In the genomic region with DNA sequence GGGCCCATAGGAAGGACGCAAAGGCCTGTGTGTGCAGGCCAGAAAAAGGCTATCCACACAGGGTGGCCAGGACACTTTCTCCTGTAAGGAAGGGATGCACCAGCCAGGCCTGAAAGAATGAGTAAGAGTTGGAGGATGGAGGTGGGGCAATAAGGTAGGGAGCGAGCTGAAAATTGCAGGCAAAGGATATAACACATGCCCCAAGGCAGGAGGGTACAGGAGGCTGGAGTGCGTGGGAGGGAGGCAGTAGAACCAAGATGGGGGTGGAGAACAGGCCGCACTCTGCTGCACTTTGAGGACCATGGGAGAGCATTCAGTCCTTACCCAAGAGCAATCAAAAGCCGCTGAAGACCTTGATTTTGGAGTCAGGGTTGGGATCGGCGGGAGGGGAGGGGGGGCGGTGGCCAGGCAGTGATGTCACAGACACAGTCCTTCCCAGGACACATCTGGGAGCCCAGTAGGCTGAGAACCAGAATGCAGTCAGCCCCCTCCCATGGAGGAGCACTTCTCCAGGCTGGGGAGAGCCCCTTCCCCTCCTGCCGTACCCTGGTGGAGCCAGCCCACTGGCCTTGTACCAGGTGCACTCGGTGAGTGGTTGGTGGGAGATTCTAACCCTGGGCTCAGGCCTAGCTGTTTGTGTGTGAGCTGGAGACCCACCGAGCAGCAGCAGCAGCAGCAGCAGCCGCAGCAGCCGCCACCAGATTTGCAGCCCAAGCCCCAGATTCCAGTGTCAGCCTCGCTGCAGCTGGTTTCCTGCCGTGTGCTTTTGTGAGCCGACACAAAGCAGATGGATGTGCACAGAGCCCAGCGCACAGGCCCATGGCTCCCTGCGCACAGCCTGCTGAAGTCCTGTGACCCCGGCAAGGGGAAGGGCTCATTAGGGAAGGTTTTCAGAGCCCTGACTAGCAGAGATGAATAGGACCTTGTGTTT, we compare ENCODE assay signal across 13 cellular contexts. TPM values are rescaled to one million over a fixed set of nuclear protein-coding genes. Genes with fewer than 3 reads are reported as not detected.
DNase-seq lines count a peak whose midpoint lies in the region; ATAC-seq and TF ChIP-seq lines count a peak whose summit lies in the region.
"Had no signal": no experiment of that assay in that cellular context is flagged by ENCODE, and none has a peak within 500 bp of the region (broad histone marks: within the 10 kb centered on the region; RNA-seq: fewer than 3 reads in every experiment).

No MANE protein-coding gene starts in this region.

- H3K4me3 ChIP-seq in BE2C (ENCODE audit: low read depth, low read length): no peak overlapping the region
- H3K4me3 ChIP-seq in colonic mucosa: no peak overlapping the region
- H3K4me3 ChIP-seq: GM23248 had no signal

- no peaks in the 10 kb centered on the region for H3K9me3 ChIP-seq in BE2C
- H3K9me3 ChIP-seq in colonic mucosa: no peaks in the 10 kb centered on the region

- no peak for TF ChIP-seq CTCF in BE2C (IDR thresholded peaks at IDR 0.05; ENCODE audit: low read depth, low read length)
- no peak for TF ChIP-seq CTCF in colonic mucosa (IDR thresholded peaks at IDR 0.05)

- H3K27ac ChIP-seq in colonic mucosa: peak overlapping the region; percentile 81
- H3K27ac ChIP-seq: GM23248 had no signal

- in situ Hi-C loops in G401 (cut with HindIII; ENCODE audit: low sequenced_read_pairs): loop anchor here (5.0 kb wide), 1 partner anchor 63 kb away; no protein-coding TSS in a partner anchor

- peak overlapping the region; percentile 37 to 74 for H3K9ac ChIP-seq in colonic mucosa (ENCODE audit: low read depth in 2 of 2, low read length in 2 of 2)
- H3K9ac ChIP-seq: GM23248 had no signal

- H3K27me3 ChIP-seq in BE2C (no peaks in the 10 kb centered on the region), colonic mucosa (no peaks in the 10 kb centered on the region)

- H3K4me1 ChIP-seq in BE2C (peaks cover 35% of the 10 kb centered on the region), colonic mucosa (peaks cover 19% of the 10 kb centered on the region)

- DNase-seq in BE2C (peak; percentile 59), M059J (ENCODE audit: low read depth) (peak; percentile 49), colonic mucosa (no peak), middle frontal gyrus (ENCODE audit: extremely low spot score, low spot score) (peak; percentile 13), G401 (ENCODE audit: low spot score) (no peak), NCI-H748 treated with DMSO at 0.1 percent for 48 hours (lab: John Stamatoyannopoulos, UW) (no peak)
- DNase-seq: activated CD8-positive, alpha-beta memory T cell treated with anti-CD3 and anti-CD28 coated beads, Interleukin-2, amount 50 U/mL, for 48 hours; CD4-positive, CD25-positive, alpha-beta regulatory T cell; NCI-H2029; T-helper 2 cell had no signal

- ATAC-seq in HG02884 (IDR thresholded peaks at IDR 0.05; ENCODE audit: unreplicated experiment): no peak
- no peak for ATAC-seq in GM21381 (IDR thresholded peaks at IDR 0.05; ENCODE audit: unreplicated experiment)

- intact Hi-C loops in colonic mucosa (cut with DNase I): no loop called here

- H3K36me3 ChIP-seq in BE2C (peaks cover 29% of the 10 kb centered on the region), colonic mucosa (no peaks in the 10 kb centered on the region)

RNA-seq across cellular contexts. Expression of gene ANKRD40, which starts 17.5 kb away (rescaled TPM):
- 32.3 TPM for polyA plus RNA-seq in BE2C (2012; ENCODE audit: insufficient read depth, insufficient read length, low read depth)
- total RNA-seq in M059J (2014; rRNA removed; shearing (Covaris generic)): 28.8 and 41.2 TPM in 2 replicates
- total RNA-seq in colonic mucosa: 10 to 100 TPM; 20.1 to 25.1 TPM
- 32.1 and 49.0 TPM in 2 replicates for total RNA-seq in G401 (2014; rRNA removed; shearing (Covaris generic))

RNA-seq across cellular contexts. Expression of gene LUC7L3, which starts 29.2 kb away (rescaled TPM):
- 137 TPM for polyA plus RNA-seq in BE2C (2012; ENCODE audit: insufficient read depth, insufficient read length, low read depth)
- 8.0 and 24.0 TPM in 2 replicates for total RNA-seq in M059J (2014; rRNA removed; shearing (Covaris generic))
- total RNA-seq in colonic mucosa: 10 to 100 TPM; 73.0 to 88.3 TPM
- total RNA-seq in G401 (2014; rRNA removed; shearing (Covaris generic)): 15.0 and 26.3 TPM in 2 replicates

RNA-seq across cellular contexts. Expression of gene ABCC3, which starts 55.5 kb away (rescaled TPM):
- polyA plus RNA-seq in BE2C (2012; ENCODE audit: insufficient read depth, insufficient read length, low read depth): 2.9 TPM
- total RNA-seq in M059J (2014; rRNA removed; shearing (Covaris generic)): 9.3 and 13.3 TPM in 2 replicates
- total RNA-seq in colonic mucosa: 100 to 1,000 TPM; 187 to 226 TPM
- not detected in 2 replicates for total RNA-seq in G401 (2014; rRNA removed; shearing (Covaris generic))

Comparison
In these comparisons a context has a peak if more than half of its experiments do, and no peak if none do; other contexts are left out.
1. DNase-seq: peak in BE2C (single experiment), M059J (single experiment) and middle frontal gyrus (single experiment); none in colonic mucosa (single experiment), G401 (single experiment) and NCI-H748 treated with DMSO at 0.1 percent for 48 hours (single experiment).
2. RNA of gene ABCC3, which starts 55.5 kb away (total RNA-seq): 187 to 226 TPM in colonic mucosa; 9.3 to 13.3 TPM in M059J and not detected in G401; every median in the first group is over 10 times any median in the second.